17 cellular contexts compared by ENCODE assay signal in genomic region chr3:52774066-52774713, GRCh38. TPM values are rescaled to one million over a fixed set of nuclear protein-coding genes. Genes with fewer than 3 reads are reported as not detected.
"Had no signal": no experiment of that assay in that cellular context is flagged by ENCODE, and none has a peak within 500 bp of the region (broad histone marks: within the 10 kb centered on the region; RNA-seq: fewer than 3 reads in every experiment).

No MANE protein-coding gene starts in this region.

- H3K9me3 ChIP-seq: ovary, thyroid gland had no signal

- H3K9me3 Mint-ChIP-seq: activated CD4-positive, alpha-beta T cell treated with anti-CD3 and anti-CD28 coated beads, Interleukin-2, amount 10 ng/mL, durations not matched to agents 24 days and 14 days; mesothelial cell of epicardium; stimulated activated naive B cell treated with anti-CD40 and anti-IgM and Interleukin-4, amounts not matched to agents 10 μg/mL and 1 μg/mL and 100 μg/mL, for 72 hours; T-helper 1 cell treated with Interleukin-12 subunit alpha and Interleukin-12 subunit beta and Interleukin-4 antibody, amounts not matched to agents 30 μg/mL and 1 μg/mL, for 36 hours; WTC11 had no signal

- H3K27me3 Mint-ChIP-seq: activated CD4-positive, alpha-beta T cell treated with anti-CD3 and anti-CD28 coated beads, Interleukin-2, amount 10 ng/mL, durations not matched to agents 24 days and 14 days; stimulated activated naive B cell treated with anti-CD40 and anti-IgM and Interleukin-4, amounts not matched to agents 10 μg/mL and 1 μg/mL and 100 μg/mL, for 72 hours had no signal

- H3K27me3 ChIP-seq: dorsolateral prefrontal cortex, ovary, thyroid gland had no signal

- H3K4me3 Mint-ChIP-seq: activated CD4-positive, alpha-beta T cell treated with anti-CD3 and anti-CD28 coated beads, Interleukin-2, amount 10 ng/mL, durations not matched to agents 24 days and 14 days; mesothelial cell of epicardium; stimulated activated naive B cell treated with anti-CD40 and anti-IgM and Interleukin-4, amounts not matched to agents 10 μg/mL and 1 μg/mL and 100 μg/mL, for 72 hours; T-helper 1 cell treated with Interleukin-12 subunit alpha and Interleukin-12 subunit beta and Interleukin-4 antibody, amounts not matched to agents 30 μg/mL and 1 μg/mL, for 36 hours; WTC11 had no signal

- ATAC-seq: esophagus mucosa; stimulated activated naive B cell treated with anti-CD40 and anti-IgM and Interleukin-4, amounts not matched to agents 10 μg/mL and 1 μg/mL and 100 μg/mL, for 72 hours; WTC11 had no signal

- H3K27ac ChIP-seq: dorsolateral prefrontal cortex, ovary, thyroid gland had no signal

- H3K4me3 ChIP-seq: dorsolateral prefrontal cortex, ovary, thyroid gland had no signal

- H3K36me3 Mint-ChIP-seq: mesothelial cell of epicardium; stimulated activated naive B cell treated with anti-CD40 and anti-IgM and Interleukin-4, amounts not matched to agents 10 μg/mL and 1 μg/mL and 100 μg/mL, for 72 hours; WTC11 had no signal

- DNase-seq: activated CD4-positive, alpha-beta T cell treated with anti-CD3 and anti-CD28 coated beads, Interleukin-2, amount 10 ng/mL, durations not matched to agents 24 days and 14 days; activated naive CD4-positive, alpha-beta T cell treated with anti-CD3 and anti-CD28 coated beads, Interleukin-2, amount 50 U/mL, for 16 hours; activated T-cell treated with anti-CD3 and anti-CD28 coated beads, Interleukin-2, amount 50 U/mL, for 1 hour; islet precursor cell; stimulated activated CD4-positive, alpha-beta T cell treated with anti-CD3 and anti-CD28 coated beads, Interleukin-2, amount 100 ng/mL, for 48 hours; stimulated activated naive B cell treated with anti-CD40 and anti-IgM and Interleukin-4, amounts not matched to agents 10 μg/mL and 1 μg/mL and 100 μg/mL, for 72 hours; thyroid gland had no signal

- H3K36me3 ChIP-seq: ovary, thyroid gland had no signal

RNA-seq across cellular contexts. Expression of gene ITIH1, which starts 3.2 kb away (rescaled TPM):
- total RNA-seq: activated CD4-positive, alpha-beta T cell treated with anti-CD3 and anti-CD28 coated beads, Interleukin-2, amount 10 ng/mL, durations not matched to agents 24 days and 14 days; astrocyte; bronchial epithelial cell; chondrocyte; mesothelial cell of epicardium; thyroid gland had no signal
- polyA plus RNA-seq: neural cell had no signal

RNA-seq across cellular contexts. Expression of gene ITIH3, which starts 20.4 kb away (rescaled TPM):
- total RNA-seq: activated CD4-positive, alpha-beta T cell treated with anti-CD3 and anti-CD28 coated beads, Interleukin-2, amount 10 ng/mL, durations not matched to agents 24 days and 14 days; bronchial epithelial cell had no signal
- polyA plus RNA-seq: neural cell had no signal
